Comparison of ENCODE assay signal across 10 cellular contexts in genomic region chr2:197502201-197502600, GRCh38. TPM values are rescaled to one million over a fixed set of nuclear protein-coding genes. Genes with fewer than 3 reads are reported as not detected.
DNase-seq lines count a peak whose midpoint lies in the region; TF ChIP-seq lines count a peak whose summit lies in the region.
"Had no signal": no experiment of that assay in that cellular context is flagged by ENCODE, and none has a peak within 500 bp of the region (broad histone marks: within the 10 kb centered on the region; RNA-seq: fewer than 3 reads in every experiment).

No MANE protein-coding gene starts in this region.

- H3K4me2 ChIP-seq in OCI-LY1 (ENCODE audit: low read length) (peak overlapping the region; percentile 65), osteoblast (ENCODE audit: insufficient read depth, low read length) (peak overlapping the region; percentile 86)

- TF ChIP-seq CTCF in OCI-LY1 (IDR thresholded peaks at IDR 0.05; ENCODE audit: low read length) (no peak), osteoblast (IDR thresholded peaks at IDR 0.05; ENCODE audit: extremely low read depth, low read depth, low read length) (no peak)

- no peaks in the 10 kb centered on the region for H4K20me1 ChIP-seq in OCI-LY1 (ENCODE audit: insufficient read depth, low read length)
- peaks cover 18% of the 10 kb centered on the region for H4K20me1 ChIP-seq in osteoblast (ENCODE audit: insufficient read depth, low read length)

- H3K27ac ChIP-seq in OCI-LY1 (ENCODE audit: low read depth, low read length, poor library complexity, severe bottlenecking) (peak overlapping the region; percentile 52), osteoblast (ENCODE audit: low read depth, low read length) (no peak overlapping the region)
- peak overlapping the region; percentile 89 for H3K27ac ChIP-seq in effector memory CD4-positive, alpha-beta T cell (ENCODE audit: insufficient read depth, low read length, poor library complexity, severe bottlenecking)

- DNase-seq in ELF-1 (ENCODE audit: low read depth, low spot score) (peak; percentile 29), osteoblast (ENCODE audit: insufficient read length, low spot score, missing footprints) (peak; percentile 65), DMS79 (lab: John Stamatoyannopoulos, UW) (no peak), cortex of kidney (lab: John Stamatoyannopoulos, UW) (no peak), NCI-H526 treated with DMSO at 0.1 percent for 48 hours (lab: John Stamatoyannopoulos, UW) (no peak)
- DNase-seq in effector memory CD4-positive, alpha-beta T cell: no peak
- DNase-seq in effector CD4-positive, alpha-beta T cell: no peak
- DNase-seq: H7, MV-4-11 had no signal

- peaks cover 30% of the 10 kb centered on the region for H3K4me1 ChIP-seq in OCI-LY1 (ENCODE audit: insufficient read depth, low read length, severe bottlenecking)
- peaks cover 11% of the 10 kb centered on the region for H3K4me1 ChIP-seq in effector memory CD4-positive, alpha-beta T cell (ENCODE audit: control insufficient read depth, insufficient read depth, low read length, poor library complexity, severe bottlenecking)
- H3K4me1 ChIP-seq in osteoblast (ENCODE audit: insufficient read depth, low read length): peaks cover 23% of the 10 kb centered on the region

- H3K36me3 ChIP-seq in OCI-LY1 (ENCODE audit: insufficient read depth, low read length) (peaks cover 84% of the 10 kb centered on the region), osteoblast (ENCODE audit: insufficient read depth, low read length) (peaks cover 33% of the 10 kb centered on the region)
- H3K36me3 ChIP-seq in effector memory CD4-positive, alpha-beta T cell (ENCODE audit: control insufficient read depth, insufficient read depth, low read length): peaks cover 5% of the 10 kb centered on the region

- H3K27me3 ChIP-seq in OCI-LY1 (ENCODE audit: insufficient read depth, low read length): no peaks in the 10 kb centered on the region
- H3K27me3 ChIP-seq in effector memory CD4-positive, alpha-beta T cell (replicated peaks; ENCODE audit: control insufficient read depth, insufficient read depth, low read length, poor library complexity, severe bottlenecking): no peaks in the 10 kb centered on the region
- H3K27me3 ChIP-seq in osteoblast (ENCODE audit: insufficient read depth, low read length): no peaks in the 10 kb centered on the region

- H3K4me3 ChIP-seq in OCI-LY1 (ENCODE audit: low read depth, low read length, poor library complexity, severe bottlenecking) (peak overlapping the region; percentile 83), osteoblast (ENCODE audit: insufficient read depth, low read length) (no peak overlapping the region)
- no peak overlapping the region for H3K4me3 ChIP-seq in effector memory CD4-positive, alpha-beta T cell (ENCODE audit: insufficient read depth, low read depth, low read length, poor library complexity, severe bottlenecking)

- no peaks in the 10 kb centered on the region for H3K9me2 ChIP-seq in OCI-LY1 (ENCODE audit: low read depth, low read length)

- H2AFZ ChIP-seq in OCI-LY1 (ENCODE audit: low read length): no peak overlapping the region
- H2AFZ ChIP-seq in osteoblast (ENCODE audit: low read length): no peak overlapping the region

- H3F3A ChIP-seq in OCI-LY1 (ENCODE audit: insufficient read depth, low read length): peaks cover 3% of the 10 kb centered on the region; the same call in 1 of the 2 replicates

- peak overlapping the region; percentile 96 for H3K9ac ChIP-seq in OCI-LY1 (ENCODE audit: low read length)

- peaks cover 51% of the 10 kb centered on the region for H3K79me2 ChIP-seq in OCI-LY1 (ENCODE audit: insufficient read depth, low read length)
- H3K79me2 ChIP-seq in osteoblast (ENCODE audit: insufficient read depth, low read length): peaks cover 63% of the 10 kb centered on the region

- no peaks in the 10 kb centered on the region for H3K9me3 ChIP-seq in OCI-LY1 (ENCODE audit: low read length)
- H3K9me3 ChIP-seq in effector memory CD4-positive, alpha-beta T cell (ENCODE audit: control insufficient read depth, low read length): no peaks in the 10 kb centered on the region
- H3K9me3 ChIP-seq in osteoblast (ENCODE audit: low read depth, low read length): no peaks in the 10 kb centered on the region

RNA-seq across cellular contexts. Expression of gene HSPE1, which starts 2.0 kb away (rescaled TPM):
- total RNA-seq in osteoblast: 23.5 and 30.6 TPM in 2 replicates

RNA-seq across cellular contexts. Expression of gene HSPD1, which starts 2.6 kb away (rescaled TPM):
- total RNA-seq in osteoblast: 117 and 121 TPM in 2 replicates

RNA-seq across cellular contexts. Expression of gene MOB4, which starts 13.7 kb away (rescaled TPM):
- total RNA-seq in osteoblast: 26.4 and 33.3 TPM in 2 replicates

RNA-seq across cellular contexts. Expression of gene COQ10B, which starts 48.8 kb away (rescaled TPM):
- 43.9 and 48.1 TPM in 2 replicates for total RNA-seq in osteoblast

Comparison
In these comparisons a context has a peak if more than half of its experiments do, and no peak if none do; other contexts are left out.
1. DNase-seq: peak in ELF-1 (single experiment) and osteoblast (single experiment); none in effector memory CD4-positive, alpha-beta T cell (0 of 3), DMS79 (single experiment), effector CD4-positive, alpha-beta T cell (single experiment), cortex of kidney (single experiment) and NCI-H526 treated with DMSO at 0.1 percent for 48 hours (single experiment).